ENCODE assay signal across 13 cellular contexts in genomic region chr2:207150294-207150693, GRCh38. TPM values are rescaled to one million over a fixed set of nuclear protein-coding genes. Genes with fewer than 3 reads are reported as not detected.
DNase-seq lines count a peak whose midpoint lies in the region; TF ChIP-seq lines count a peak whose summit lies in the region.
"Had no signal": no experiment of that assay in that cellular context is flagged by ENCODE, and none has a peak within 500 bp of the region (broad histone marks: within the 10 kb centered on the region; RNA-seq: fewer than 3 reads in every experiment).

No MANE protein-coding gene starts in this region.

- H3K4me3 ChIP-seq in left ventricle myocardium inferior (peak overlapping the region; percentile 20), endodermal cell (ENCODE audit: low read length) (peak overlapping the region; percentile 71), uterus (peak overlapping the region in 1 of 2 donors; percentile 5), thyroid gland (replicated peaks in 1 of 3) (no peak overlapping the region)
- H3K4me3 ChIP-seq: pancreas had no signal

- H3K27me3 ChIP-seq in left ventricle myocardium inferior (ENCODE audit: low read depth): no peaks in the 10 kb centered on the region
- no peaks in the 10 kb centered on the region for H3K27me3 ChIP-seq in endodermal cell (ENCODE audit: control insufficient read depth, insufficient read depth, low read length, poor library complexity, severe bottlenecking)
- no peaks in the 10 kb centered on the region for H3K27me3 ChIP-seq in uterus
- H3K27me3 ChIP-seq in thyroid gland: no peaks in the 10 kb centered on the region
- H3K27me3 ChIP-seq: foreskin keratinocyte, pancreas had no signal

- no peaks in the 10 kb centered on the region for H3K9me3 ChIP-seq in left ventricle myocardium inferior (replicated peaks)
- H3K9me3 ChIP-seq in endodermal cell (ENCODE audit: control insufficient read depth, low read length): no peaks in the 10 kb centered on the region
- no peaks in the 10 kb centered on the region for H3K9me3 ChIP-seq in uterus
- H3K9me3 ChIP-seq in thyroid gland: no peaks in the 10 kb centered on the region
- H3K9me3 ChIP-seq: pancreas had no signal

- TF ChIP-seq CTCF in left ventricle myocardium inferior (IDR thresholded peaks at IDR 0.05; ENCODE audit: borderline replicate concordance) (no peak), endodermal cell (conservative IDR thresholded peaks at IDR 0.05) (no peak), uterus (IDR thresholded peaks at IDR 0.05) (no peak), thyroid gland (IDR thresholded peaks at IDR 0.05) (no peak)

- H3K27ac Mint-ChIP-seq in endodermal cell: peak overlapping the region; percentile 89

- WGBS in endodermal cell (ENCODE audit: insufficient coverage in 1 of 2, insufficient read length in 1 of 2), 2 experiments: 57 to 70% methylated on average over 2 to 5 of the region's 5 CpGs
- 75 to 79% methylated on average over 5 of the region's 5 CpGs for WGBS in thyroid gland, 2 donors

- DNase-seq in left ventricle myocardium inferior: no peak
- no peak for DNase-seq in cardiac septum (ENCODE audit: low spot score)
- DNase-seq in KBM-7: peak; percentile 38
- no peak for DNase-seq in endodermal cell
- DNase-seq in uterus: no peak
- DNase-seq in OCI-M2 (lab: John Stamatoyannopoulos, UW; ENCODE audit: unreplicated experiment): no peak
- no peak for DNase-seq in RKO (ENCODE audit: low spot score)
- no peak for DNase-seq in thyroid gland
- DNase-seq: activated effector memory CD4-positive, alpha-beta T cell treated with anti-CD3 and anti-CD28 coated beads, Interleukin-2, amount 50 U/mL, for 16 hours; foreskin keratinocyte; NCI-H2171; pancreas; PC-3 had no signal

- H3K4me3 Mint-ChIP-seq in endodermal cell: peak overlapping the region; percentile 44

- H3K4me1 Mint-ChIP-seq in endodermal cell: peaks cover 73% of the 10 kb centered on the region

- H3K36me3 ChIP-seq in left ventricle myocardium inferior (peaks cover 15% of the 10 kb centered on the region), endodermal cell (ENCODE audit: control insufficient read depth, insufficient read depth, low read length) (peaks cover 57% of the 10 kb centered on the region), uterus (no peaks in the 10 kb centered on the region), thyroid gland (no peaks in the 10 kb centered on the region)
- H3K36me3 ChIP-seq: pancreas had no signal

- TF ChIP-seq POLR2A in uterus (IDR thresholded peaks at IDR 0.05) (no peak), thyroid gland (IDR thresholded peaks at IDR 0.05) (no peak)

- peaks cover 24% of the 10 kb centered on the region for H3K36me3 Mint-ChIP-seq in endodermal cell (ENCODE audit: low read depth)

- H3K27ac ChIP-seq in left ventricle myocardium inferior (replicated peaks) (peak overlapping the region; percentile 100), endodermal cell (ENCODE audit: low read depth, low read length) (no peak overlapping the region), uterus (peak overlapping the region; percentile 62 to 100), thyroid gland (no peak overlapping the region)
- H3K27ac ChIP-seq: foreskin keratinocyte, pancreas had no signal

- in situ Hi-C loops in KBM-7 (cut with MboI; ENCODE audit: low pct_unique_long_range_greater_than_20kb, low sequenced_read_pairs): no loop called here

- peaks cover 100% of the 10 kb centered on the region for H3K4me1 ChIP-seq in left ventricle myocardium inferior
- H3K4me1 ChIP-seq in endodermal cell (ENCODE audit: control insufficient read depth, insufficient read depth, low read length): peaks cover 22% of the 10 kb centered on the region
- H3K4me1 ChIP-seq in uterus: peaks cover 27 to 36% of the 10 kb centered on the region in 2 donors
- H3K4me1 ChIP-seq in thyroid gland: peaks cover 24 to 55% of the 10 kb centered on the region in 2 donors

- no peaks in the 10 kb centered on the region for H3K27me3 Mint-ChIP-seq in endodermal cell (ENCODE audit: insufficient read depth)

- peak overlapping the region; percentile 45 for H3K9ac ChIP-seq in endodermal cell (ENCODE audit: extremely low read depth, low read length, poor library complexity, severe bottlenecking)

- intact Hi-C loops in left ventricle myocardium inferior (cut with micrococcal nuclease) (loop anchor here (10.0 kb wide), 1 partner anchor 65 kb away; no protein-coding TSS in a partner anchor), cardiac septum (cut with DNase I) (no loop called here), uterus (cut with DNase I; ENCODE audit: low total_unique reads) (no loop called here), thyroid gland (cut with DNase I) (loop anchor here (10.0 kb wide), 1 partner anchor 65 kb away; no protein-coding TSS in a partner anchor)

- H3K9me3 Mint-ChIP-seq in endodermal cell: no peaks in the 10 kb centered on the region

RNA-seq across cellular contexts. Expression of gene KLF7, which starts 15.5 kb away (rescaled TPM):
- total RNA-seq in left ventricle myocardium inferior (24.2 TPM), cardiac septum (34.4 TPM), endodermal cell (10 to 100 TPM; 27.4 to 27.8 TPM), uterus (10 to 100 TPM; 20.9 to 96.0 (median 39.4) TPM), thyroid gland (10 to 100 TPM; 19.4 to 29.5 (median 25.6) TPM)
- 23.3 TPM for polyA plus RNA-seq in endodermal cell (2013, experiment 1 of 2)
- 22.4 TPM for polyA plus RNA-seq in endodermal cell (2013, experiment 2 of 2)

Comparison
In these comparisons a context has a peak if more than half of its experiments do, and no peak if none do; other contexts are left out.
1. intact Hi-C loops: an anchor here in left ventricle myocardium inferior (10.0 kb wide) and thyroid gland (10.0 kb wide); none called in cardiac septum and uterus.
2. H3K27ac ChIP-seq: peak in left ventricle myocardium inferior (single experiment) and uterus (2 of 2); none in endodermal cell (single experiment) and thyroid gland (0 of 3).
3. H3K4me3 ChIP-seq: peak in left ventricle myocardium inferior (single experiment) and endodermal cell (single experiment); none in thyroid gland (0 of 3).